8 cellular contexts compared by ENCODE assay signal in the genomic region with DNA sequence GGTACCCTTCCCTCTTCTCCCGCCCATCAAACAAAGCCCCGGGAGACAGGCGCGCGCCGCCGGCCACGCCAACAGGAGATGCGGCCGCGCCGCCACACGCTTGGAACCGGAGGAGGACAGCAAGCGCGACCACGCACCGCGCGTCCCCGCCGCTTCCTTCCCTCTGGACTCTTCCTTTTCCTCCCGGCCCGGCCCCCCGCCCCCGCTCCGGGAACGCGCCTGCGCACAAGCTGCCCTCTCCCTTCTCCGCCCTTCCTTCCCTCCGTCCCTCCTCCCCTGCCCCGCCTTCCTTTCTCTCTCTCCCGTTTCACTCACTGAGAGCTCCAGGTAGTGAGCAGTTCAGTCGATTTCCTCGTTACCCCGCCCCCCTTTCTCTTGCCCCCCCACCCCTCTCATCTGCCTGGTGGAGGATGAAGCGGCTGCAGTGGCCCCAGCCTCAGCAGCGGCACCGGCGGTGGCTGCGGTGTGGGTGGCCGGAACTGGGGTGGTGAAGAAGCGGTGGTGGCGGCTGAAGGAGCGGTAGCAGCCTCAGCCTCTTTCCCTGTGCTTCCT. TPM values are rescaled to one million over a fixed set of nuclear protein-coding genes. Genes with fewer than 3 reads are reported as not detected.
DNase-seq lines count a peak whose midpoint lies in the region; ATAC-seq and TF ChIP-seq lines count a peak whose summit lies in the region.

A gene (plus strand): TSS at position 310 of the 552 bp plus-strand sequence. CDS start 569 bp downstream, outside the sequence.

- H3K79me2 ChIP-seq in hepatocyte = peaks cover 42% of the 10 kb centered on the region

- H3K27me3 ChIP-seq in hepatocyte = no peaks in the 10 kb centered on the region
- H3K27me3 ChIP-seq in aorta (ENCODE audit: control insufficient read depth in 1 of 2, insufficient read depth in 2 of 2, low read length in 1 of 2) = no peaks in the 10 kb centered on the region

- no peak for TF ChIP-seq CTCF in astrocyte of the cerebellum (IDR thresholded peaks at IDR 0.05; ENCODE audit: low read depth, low read length, missing control alignments)
- no peak for TF ChIP-seq CTCF in hepatocyte (IDR thresholded peaks at IDR 0.05; ENCODE audit: poor library complexity)

- H3K9me2 ChIP-seq in hepatocyte (replicated peaks; ENCODE audit: insufficient read depth) = no peaks in the 10 kb centered on the region

- H3K36me3 ChIP-seq in hepatocyte (replicated peaks; ENCODE audit: insufficient read depth, low read depth) (no peaks in the 10 kb centered on the region), aorta (ENCODE audit: control insufficient read depth in 1 of 2, insufficient read depth in 2 of 2, low read length in 1 of 2) (no peaks in the 10 kb centered on the region)

- intact Hi-C loops in aorta (cut with DNase I) = loop anchor here in 1 of 2 donors (1.0 to 10.0 kb wide), 4 partner anchors 127 to 195 kb away; a partner anchor contains a TSS

- in situ Hi-C loops in astrocyte of the cerebellum (cut with HindIII; ENCODE audit: low sequenced_read_pairs) = no loop called here

- ATAC-seq in GM18517 (IDR thresholded peaks at IDR 0.05; ENCODE audit: unreplicated experiment) (peak; percentile 42), HG03039 (IDR thresholded peaks at IDR 0.05; ENCODE audit: unreplicated experiment) (peak; percentile 44), aorta (ENCODE audit: low FRiP score) (peak; percentile 98)

- peaks cover 8% of the 10 kb centered on the region for H3K4me1 ChIP-seq in hepatocyte (ENCODE audit: insufficient read depth)
- no peaks in the 10 kb centered on the region for H3K4me1 ChIP-seq in aorta (ENCODE audit: control insufficient read depth in 1 of 2, insufficient read depth in 2 of 2, low read length in 2 of 2)

- WGBS in hepatocyte (ENCODE audit: low lambda C conversion rate, missing lambda C conversion rate) = 0% methylated on average over 13 of the region's 46 CpGs
- 1% methylated on average over 46 of the region's 46 CpGs for WGBS in aorta, 2 donors

- H3K4me2 ChIP-seq in hepatocyte = peak within 1 kb of the TSS; percentile 90

- H3K27ac ChIP-seq in hepatocyte (peak within 1 kb of the TSS; percentile 98), aorta (ENCODE audit: low read depth in 1 of 2, low read length in 2 of 2) (peak within 1 kb of the TSS; percentile 10 to 60)

- DNase-seq in NCI-H2081 (lab: John Stamatoyannopoulos, UW) = peak; percentile 90 to 91
- DNase-seq in T-helper 9 cell = peak; percentile 73
- DNase-seq in astrocyte of the cerebellum (ENCODE audit: low read depth) = peak; percentile 77
- peak; percentile 96 for DNase-seq in hepatocyte (ENCODE audit: low spot score)
- peak; percentile 82 for DNase-seq in renal cortical epithelial cell (ENCODE audit: low read depth)
- DNase-seq in aorta = peak; percentile 97 to 99

- H3K9me3 ChIP-seq in hepatocyte (ENCODE audit: low read depth) (no peaks in the 10 kb centered on the region), aorta (ENCODE audit: control insufficient read depth, low read length) (no peaks in the 10 kb centered on the region)

- H3K4me3 ChIP-seq in astrocyte of the cerebellum (ENCODE audit: low read depth, low read length) = peak within 1 kb of the TSS; percentile 93
- H3K4me3 ChIP-seq in hepatocyte = peak within 1 kb of the TSS; percentile 98
- peak within 1 kb of the TSS; percentile 81 to 82 for H3K4me3 ChIP-seq in aorta (ENCODE audit: low read length in 2 of 2)

- peaks cover 15% of the 10 kb centered on the region for H4K20me1 ChIP-seq in hepatocyte (ENCODE audit: insufficient read depth, poor library complexity, severe bottlenecking)

- peak within 1 kb of the TSS; percentile 93 for H2AFZ ChIP-seq in hepatocyte

RNA-seq across cellular contexts. Expression of the gene that starts here (rescaled TPM):
- total RNA-seq in hepatocyte (25.8 and 33.5 TPM in 2 replicates), renal cortical epithelial cell (53.8 and 87.7 TPM in 2 replicates), aorta (10 to 100 TPM; 25.3 to 33.6 TPM)
- polyA plus RNA-seq in hepatocyte (13.6 and 13.7 TPM in 2 replicates), aorta (10 to 100 TPM in 1 of 2 donors, 1 to 10 TPM in 1; 9.3 to 22.1 TPM)

Comparison
In these comparisons a context has a peak if more than half of its experiments do, and no peak if none do; other contexts are left out.
1. Peak in every context shown above with its lines: DNase-seq, ATAC-seq, H3K4me3 ChIP-seq and H3K27ac ChIP-seq.
2. ATAC-seq: peak in every context shown above with its lines; median percentile 98 in aorta; 44 in HG03039; 42 in GM18517.